In the genomic region with DNA sequence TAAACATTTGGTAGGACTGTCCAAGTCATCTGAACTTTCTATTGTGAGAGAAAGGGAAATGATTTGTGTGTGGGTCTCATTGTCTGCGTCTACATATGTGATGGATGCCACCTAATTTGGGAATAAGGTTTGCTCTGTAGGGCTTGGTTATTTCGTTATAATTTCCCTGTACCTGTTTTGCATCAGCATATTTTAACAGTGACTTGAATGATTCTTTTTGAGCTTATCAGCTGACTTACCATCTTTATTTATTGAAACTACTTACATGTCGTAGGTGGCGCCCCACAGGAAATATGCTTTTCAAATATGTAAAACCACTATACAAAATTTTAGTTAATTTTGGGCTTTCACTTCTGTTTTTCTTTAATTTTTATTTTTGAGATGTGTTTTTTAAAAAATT, we compare ENCODE assay signal across 15 cellular contexts. TPM values are rescaled to one million over a fixed set of nuclear protein-coding genes. Genes with fewer than 3 reads are reported as not detected.
DNase-seq lines count a peak whose midpoint lies in the region; ATAC-seq and TF ChIP-seq lines count a peak whose summit lies in the region.
"Had no signal": no experiment of that assay in that cellular context is flagged by ENCODE, and none has a peak within 500 bp of the region (broad histone marks: within the 10 kb centered on the region; RNA-seq: fewer than 3 reads in every experiment).

No MANE protein-coding gene starts in this region.

- peak overlapping the region; percentile 55; the same call in 1 of the 2 replicates for H3K9ac ChIP-seq in OCI-LY1 (ENCODE audit: low read length)

- no peaks in the 10 kb centered on the region for H3F3A ChIP-seq in OCI-LY1 (ENCODE audit: insufficient read depth, low read length)

- H3K4me1 Mint-ChIP-seq in natural killer cell treated with Interleukin-12 subunit alpha and Interleukin-12 subunit beta and Interleukin-15 and Interleukin-18, amount 100 ng/mL, for 72 hours (ENCODE audit: low read depth in 2 of 2) = no peaks in the 10 kb centered on the region

- ATAC-seq in GM18511 (IDR thresholded peaks at IDR 0.05; ENCODE audit: unreplicated experiment) = peak; percentile 57
- peak; percentile 45 for ATAC-seq in HG02973 (IDR thresholded peaks at IDR 0.05; ENCODE audit: unreplicated experiment)
- ATAC-seq in HG03045 (IDR thresholded peaks at IDR 0.05; ENCODE audit: unreplicated experiment) = no peak
- no peak for ATAC-seq in natural killer cell treated with Interleukin-12 subunit alpha and Interleukin-12 subunit beta and Interleukin-15 and Interleukin-18, amount 100 ng/mL, for 72 hours
- ATAC-seq: stimulated activated naive CD8-positive, alpha-beta T cell treated with anti-CD3 and anti-CD28 coated beads, Interleukin-15, amount 100 ng/mL, for 72 hours had no signal

- H3K79me2 ChIP-seq in OCI-LY1 (ENCODE audit: insufficient read depth, low read length) = no peaks in the 10 kb centered on the region

- 0 out of 2 replicates have a peak, but pooled peaks cover 4% of the 10 kb centered on the region for H3K36me3 ChIP-seq in OCI-LY1 (ENCODE audit: insufficient read depth, low read length)

- peaks cover 0 to 6% of the 10 kb centered on the region in 2 donors for H3K27me3 Mint-ChIP-seq in natural killer cell treated with Interleukin-12 subunit alpha and Interleukin-12 subunit beta and Interleukin-15 and Interleukin-18, amount 100 ng/mL, for 72 hours

- H3K36me3 Mint-ChIP-seq in natural killer cell treated with Interleukin-12 subunit alpha and Interleukin-12 subunit beta and Interleukin-15 and Interleukin-18, amount 100 ng/mL, for 72 hours = no peaks in the 10 kb centered on the region

- peak overlapping the region; percentile 11 for H3K4me3 ChIP-seq in OCI-LY1 (ENCODE audit: low read depth, low read length, poor library complexity, severe bottlenecking)

- H3K9me2 ChIP-seq in OCI-LY1 (ENCODE audit: low read depth, low read length) = no peaks in the 10 kb centered on the region

- H3K4me1 ChIP-seq in OCI-LY1 (ENCODE audit: insufficient read depth, low read length, severe bottlenecking) = peaks cover 54% of the 10 kb centered on the region

- H3K9me3 Mint-ChIP-seq in natural killer cell treated with Interleukin-12 subunit alpha and Interleukin-12 subunit beta and Interleukin-15 and Interleukin-18, amount 100 ng/mL, for 72 hours = no peaks in the 10 kb centered on the region
- H3K9me3 Mint-ChIP-seq: stimulated activated naive CD8-positive, alpha-beta T cell treated with anti-CD3 and anti-CD28 coated beads, Interleukin-15, amount 100 ng/mL, for 72 hours had no signal

- peak overlapping the region; percentile 64 for H3K4me2 ChIP-seq in OCI-LY1 (ENCODE audit: low read length)

- DNase-seq in GM20000 (ENCODE audit: low spot score) = peak; percentile 23
- DNase-seq in superior temporal gyrus (ENCODE audit: extremely low spot score) = no peak
- no peak for DNase-seq in NCI-H510A treated with DMSO at 0.1 percent for 48 hours (lab: John Stamatoyannopoulos, UW)
- DNase-seq in natural killer cell treated with Interleukin-12 subunit alpha and Interleukin-12 subunit beta and Interleukin-15 and Interleukin-18, amount 100 ng/mL, for 72 hours (ENCODE audit: low spot score) = no peak
- DNase-seq: activated CD4-positive, alpha-beta T cell treated with anti-CD3 and anti-CD28 coated beads for 48 hours; DMS79; effector memory CD4-positive, alpha-beta T cell; NCI-H1417; retina; stimulated activated CD4-positive, alpha-beta T cell treated with anti-CD3 and anti-CD28 coated beads, Interleukin-4, amount 100 ng/mL, for 1 hour; stimulated activated naive CD8-positive, alpha-beta T cell treated with anti-CD3 and anti-CD28 coated beads, Interleukin-15, amount 100 ng/mL, for 72 hours had no signal

- H3K4me3 Mint-ChIP-seq in natural killer cell treated with Interleukin-12 subunit alpha and Interleukin-12 subunit beta and Interleukin-15 and Interleukin-18, amount 100 ng/mL, for 72 hours = no peak overlapping the region
- H3K4me3 Mint-ChIP-seq: stimulated activated naive CD8-positive, alpha-beta T cell treated with anti-CD3 and anti-CD28 coated beads, Interleukin-15, amount 100 ng/mL, for 72 hours had no signal

- H2AFZ ChIP-seq in OCI-LY1 (ENCODE audit: low read length) = no peak overlapping the region; the same call in 1 of the 2 replicates

- H4K20me1 ChIP-seq in OCI-LY1 (ENCODE audit: insufficient read depth, low read length) = no peaks in the 10 kb centered on the region

- H3K9me3 ChIP-seq in OCI-LY1 (ENCODE audit: low read length) = peaks cover 3% of the 10 kb centered on the region; the same call in 1 of the 2 replicates

- no peak for TF ChIP-seq CTCF in GM20000 (IDR thresholded peaks at IDR 0.05; ENCODE audit: extremely low read depth, missing control alignments)
- TF ChIP-seq CTCF in OCI-LY1 (IDR thresholded peaks at IDR 0.05; ENCODE audit: low read length) = peak; percentile 20; the same call in 1 of the 2 replicates

- no peaks in the 10 kb centered on the region for H3K27me3 ChIP-seq in OCI-LY1 (ENCODE audit: insufficient read depth, low read length)

- peak overlapping the region; percentile 98 for H3K27ac ChIP-seq in OCI-LY1 (ENCODE audit: low read depth, low read length, poor library complexity, severe bottlenecking)

- H3K27ac Mint-ChIP-seq in natural killer cell treated with Interleukin-12 subunit alpha and Interleukin-12 subunit beta and Interleukin-15 and Interleukin-18, amount 100 ng/mL, for 72 hours = no peak overlapping the region
- H3K27ac Mint-ChIP-seq: stimulated activated naive CD8-positive, alpha-beta T cell treated with anti-CD3 and anti-CD28 coated beads, Interleukin-15, amount 100 ng/mL, for 72 hours had no signal

RNA-seq across cellular contexts. Expression of a gene that starts 56.5 kb away (rescaled TPM):
- 10 to 100 TPM; 14.5 to 49.4 TPM for total RNA-seq in natural killer cell treated with Interleukin-12 subunit alpha and Interleukin-12 subunit beta and Interleukin-15 and Interleukin-18, amount 100 ng/mL, for 72 hours

Comparison
In these comparisons a context has a peak if more than half of its experiments do, and no peak if none do; other contexts are left out.
1. ATAC-seq: peak in GM18511 (single experiment) and HG02973 (single experiment); none in HG03045 (single experiment) and natural killer cell treated with Interleukin-12 subunit alpha and Interleukin-12 subunit beta and Interleukin-15 and Interleukin-18, amount 100 ng/mL, for 72 hours (0 of 2).